Comparison of ENCODE assay signal across 8 cellular contexts in genomic region chr2:44167908-44168683, GRCh38. TPM values are rescaled to one million over a fixed set of nuclear protein-coding genes. Genes with fewer than 3 reads are reported as not detected.
DNase-seq lines count a peak whose midpoint lies in the region; ATAC-seq and TF ChIP-seq lines count a peak whose summit lies in the region.

No MANE protein-coding gene starts in this region.

- peak; percentile 99 for DNase-seq in GM10266 (ENCODE audit: extremely low spot score)
- DNase-seq in NCI-H1105 (lab: John Stamatoyannopoulos, UW), result peak; percentile 99
- DNase-seq in SKM-1 treated with dmso at 0.1 percent for 144 hours (lab: John Stamatoyannopoulos, UW; ENCODE audit: unreplicated experiment), result peak; percentile 100
- DNase-seq in activated naive CD8-positive, alpha-beta T cell treated with anti-CD3 and anti-CD28 coated beads, Interleukin-2, amount 10 ng/mL, durations not matched to agents 7 days and 5 days, result peak; percentile 84
- DNase-seq in glutamatergic neuron, result peak; percentile 95
- DNase-seq in omental fat pad (ENCODE audit: low spot score), result peak; percentile 98
- peak; percentile 100 for DNase-seq in testis

- peaks cover 8% of the 10 kb centered on the region for H3K4me1 ChIP-seq in testis

- H3K4me3 ChIP-seq in testis, result peak overlapping the region; percentile 56 to 98

- no peaks in the 10 kb centered on the region for H3K9me3 ChIP-seq in testis

- H3K36me3 Mint-ChIP-seq in activated naive CD8-positive, alpha-beta T cell treated with anti-CD3 and anti-CD28 coated beads, Interleukin-2, amount 10 ng/mL, durations not matched to agents 7 days and 5 days, result peaks cover 10% of the 10 kb centered on the region
- peaks cover 13% of the 10 kb centered on the region for H3K36me3 Mint-ChIP-seq in glutamatergic neuron (ENCODE audit: unreplicated experiment)

- H3K9me3 Mint-ChIP-seq in activated naive CD8-positive, alpha-beta T cell treated with anti-CD3 and anti-CD28 coated beads, Interleukin-2, amount 10 ng/mL, durations not matched to agents 7 days and 5 days, result peaks cover 3% of the 10 kb centered on the region
- H3K9me3 Mint-ChIP-seq in glutamatergic neuron (ENCODE audit: unreplicated experiment), result peaks cover 16% of the 10 kb centered on the region

- 0 to 1% methylated on average over 46 of the region's 46 CpGs for WGBS in testis, 2 donors

- H3K27ac ChIP-seq in testis, result peak overlapping the region; percentile 96 to 97

- H3K4me1 Mint-ChIP-seq in activated naive CD8-positive, alpha-beta T cell treated with anti-CD3 and anti-CD28 coated beads, Interleukin-2, amount 10 ng/mL, durations not matched to agents 7 days and 5 days, result peaks cover 23% of the 10 kb centered on the region
- H3K4me1 Mint-ChIP-seq in glutamatergic neuron (ENCODE audit: low read depth, unreplicated experiment), result peaks cover 6% of the 10 kb centered on the region

- H3K27ac Mint-ChIP-seq in activated naive CD8-positive, alpha-beta T cell treated with anti-CD3 and anti-CD28 coated beads, Interleukin-2, amount 10 ng/mL, durations not matched to agents 7 days and 5 days, result peak overlapping the region; percentile 98
- peak overlapping the region; percentile 97 for H3K27ac Mint-ChIP-seq in glutamatergic neuron (ENCODE audit: unreplicated experiment)

- TF ChIP-seq CTCF in GM10266 (IDR thresholded peaks at IDR 0.05; ENCODE audit: control insufficient read depth, insufficient read depth, low read depth, missing control alignments) (no peak), glutamatergic neuron (IDR thresholded peaks at IDR 0.05; ENCODE audit: partially characterized antibody, unreplicated experiment) (no peak), omental fat pad (IDR thresholded peaks at IDR 0.05) (no peak), testis (IDR thresholded peaks at IDR 0.05) (peak in 1 of 3 experiments; percentile 12)

- POLR2A ChIA-PET in activated naive CD8-positive, alpha-beta T cell treated with anti-CD3 and anti-CD28 coated beads, Interleukin-2, amount 10 ng/mL, durations not matched to agents 7 days and 5 days (lab: Charles Lee), result interaction anchor here (0.5 to 3.5 kb wide), 9 partner anchors 8 to 193 kb away, joined by 3 to 31 read pairs (median 5); partner anchors contain the start of genes CAMKMT and PREPL

- no peaks in the 10 kb centered on the region for H3K36me3 ChIP-seq in testis (ENCODE audit: low read depth, missing control alignments)

- peak; percentile 84 for ATAC-seq in HG02642 (IDR thresholded peaks at IDR 0.05; ENCODE audit: poor library complexity, unreplicated experiment)
- ATAC-seq in activated naive CD8-positive, alpha-beta T cell treated with anti-CD3 and anti-CD28 coated beads, Interleukin-2, amount 10 ng/mL, durations not matched to agents 7 days and 5 days (ENCODE audit: low read depth), result peak; percentile 83
- peak; percentile 95 for ATAC-seq in omental fat pad (ENCODE audit: low FRiP score)

- intact Hi-C loops in testis (cut with DNase I; ENCODE audit: low total_unique reads), result no loop called here

- H3K27me3 Mint-ChIP-seq in activated naive CD8-positive, alpha-beta T cell treated with anti-CD3 and anti-CD28 coated beads, Interleukin-2, amount 10 ng/mL, durations not matched to agents 7 days and 5 days, result no peaks in the 10 kb centered on the region
- peaks cover 9% of the 10 kb centered on the region for H3K27me3 Mint-ChIP-seq in glutamatergic neuron (ENCODE audit: unreplicated experiment)

- peak; percentile 13 for TF ChIP-seq POLR2A in testis (IDR thresholded peaks at IDR 0.05)

- no peaks in the 10 kb centered on the region for H3K27me3 ChIP-seq in testis

- H3K4me3 Mint-ChIP-seq in activated naive CD8-positive, alpha-beta T cell treated with anti-CD3 and anti-CD28 coated beads, Interleukin-2, amount 10 ng/mL, durations not matched to agents 7 days and 5 days, result peak overlapping the region; percentile 98
- peak overlapping the region; percentile 98 for H3K4me3 Mint-ChIP-seq in glutamatergic neuron (ENCODE audit: unreplicated experiment)

RNA-seq across cellular contexts. Expression of gene PPM1B, which starts 0.6 kb away (rescaled TPM):
- 10 to 100 TPM; 59.3 to 60.4 TPM for total RNA-seq in activated naive CD8-positive, alpha-beta T cell treated with anti-CD3 and anti-CD28 coated beads, Interleukin-2, amount 10 ng/mL, durations not matched to agents 7 days and 5 days
- total RNA-seq in glutamatergic neuron (ENCODE audit: unreplicated experiment) (49.2 TPM), omental fat pad (10 to 100 TPM; 49.1 to 63.5 (median 55.1) TPM), testis (10 to 100 TPM; 49.9 to 64.6 TPM)
- 50.7 TPM for polyA plus RNA-seq in testis (ENCODE audit: insufficient read depth, low read depth, low replicate concordance)

Comparison
In these comparisons a context has a peak if more than half of its experiments do, and no peak if none do; other contexts are left out.
1. Peak in every context shown above with its lines: DNase-seq, ATAC-seq, H3K4me3 ChIP-seq and H3K27ac ChIP-seq.